ENCODE assay signal across 13 cellular contexts in the genomic region with DNA sequence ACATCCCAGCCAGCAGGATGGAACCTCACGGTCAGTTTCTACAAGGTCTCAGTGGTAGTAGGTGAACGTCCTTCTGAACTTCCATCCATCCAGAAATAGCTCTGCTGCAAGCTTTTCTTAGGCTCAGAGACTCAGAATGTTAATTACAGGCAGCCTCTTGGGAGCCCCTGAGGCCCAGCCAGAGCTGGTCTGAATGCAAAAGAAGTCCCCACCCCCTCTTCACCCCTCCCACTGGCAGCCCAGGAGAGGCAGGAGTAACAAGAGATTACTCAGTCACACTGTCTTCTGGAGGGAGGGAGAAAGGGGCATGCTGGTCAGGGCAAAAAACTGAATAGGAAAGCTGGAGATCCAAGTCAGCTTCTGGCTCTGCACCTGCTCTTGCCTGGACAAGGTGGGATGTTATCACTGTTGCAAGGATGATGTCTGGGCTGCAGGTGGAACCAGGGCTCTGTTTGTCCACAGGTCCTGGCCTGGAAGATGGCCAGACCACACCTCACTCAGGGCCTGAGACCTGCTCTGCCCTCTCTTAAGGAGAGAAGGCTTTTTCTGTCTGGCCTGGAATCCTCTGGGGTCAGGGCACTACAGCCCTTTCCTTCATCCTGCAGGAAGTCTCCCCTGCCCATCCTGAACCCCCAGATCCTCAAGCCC. TPM values are rescaled to one million over a fixed set of nuclear protein-coding genes. Genes with fewer than 3 reads are reported as not detected.
A peak's percentile ranks its signal among the peaks of the same experiment; 100 is the strongest.
DNase-seq lines count a peak whose midpoint lies in the region; ATAC-seq and TF ChIP-seq lines count a peak whose summit lies in the region.
"Had no signal": no experiment of that assay in that cellular context is flagged by ENCODE, and none has a peak within 500 bp of the region (broad histone marks: within the 10 kb centered on the region; RNA-seq: fewer than 3 reads in every experiment).

No MANE protein-coding gene starts in this region.

- TF ChIP-seq CTCF in HCT116 (IDR thresholded peaks at IDR 0.05 in 2 of 3, conservative IDR thresholded peaks at IDR 0.05 in 1 of 3; ENCODE audit: borderline replicate concordance in 1 of 3, insufficient read depth in 1 of 3, low read depth in 2 of 3, low read length in 2 of 3) = no peak
- TF ChIP-seq CTCF in omental fat pad (IDR thresholded peaks at IDR 0.05) = no peak

- no peak for TF ChIP-seq RAD21 in HCT116 (IDR thresholded peaks at IDR 0.05; ENCODE audit: low read depth)

- H3K9me3 Mint-ChIP-seq in activated CD4-positive, alpha-beta memory T cell treated with anti-CD3 and anti-CD28 coated beads for 36 hours = no peaks in the 10 kb centered on the region
- H3K9me3 Mint-ChIP-seq: CD14-positive monocyte had no signal

- H3K9ac ChIP-seq in HCT116 (ENCODE audit: low read length) = no peak overlapping the region

- CTCF ChIA-PET in HCT116 (lab: Charles Lee) = no interaction called here
- CTCF ChIA-PET in activated CD4-positive, alpha-beta memory T cell treated with anti-CD3 and anti-CD28 coated beads for 36 hours (lab: Charles Lee) = interaction anchor here (0.8 to 1.3 kb wide), 2 partner anchors 47 to 78 kb away, joined by 3 read pairs; no protein-coding TSS in a partner anchor

- no peaks in the 10 kb centered on the region for H3K9me2 ChIP-seq in HCT116 (ENCODE audit: insufficient read depth)

- H3K27me3 Mint-ChIP-seq in activated CD4-positive, alpha-beta memory T cell treated with anti-CD3 and anti-CD28 coated beads for 36 hours = no peaks in the 10 kb centered on the region

- H3K4me1 ChIP-seq in HCT116 (ENCODE audit: control insufficient read depth in 1 of 2, insufficient read depth in 2 of 2, low read length in 2 of 2) = peaks cover 3 to 5% of the 10 kb centered on the region in 2 experiments; a peak in 2 of 4 replicates

- DNase-seq in AG20443 (ENCODE audit: low spot score) = peak; percentile 44
- DNase-seq in HCT116 (ENCODE audit: low read depth, low spot score) = no peak
- DNase-seq in SK-N-DZ (ENCODE audit: low spot score) = peak; percentile 63
- peak; percentile 83 for DNase-seq in iPS-NIHi7 (ENCODE audit: extremely low spot score)
- no peak for DNase-seq in omental fat pad (ENCODE audit: low spot score)
- DNase-seq in central memory CD4-positive, alpha-beta T cell = no peak
- DNase-seq in activated CD4-positive, alpha-beta memory T cell treated with anti-CD3 and anti-CD28 coated beads for 36 hours = no peak
- DNase-seq: NCI-H774, T-helper 9 cell had no signal

- H3K36me3 ChIP-seq in HCT116 (ENCODE audit: control insufficient read depth in 1 of 2, insufficient read depth in 2 of 2, low read length in 2 of 2) = no peaks in the 10 kb centered on the region

- no peak overlapping the region for H3K4me2 ChIP-seq in HCT116 (ENCODE audit: low read length)

- ATAC-seq in HCT116 (peak; percentile 42; the same call in 1 of the 2 replicates), omental fat pad (ENCODE audit: low FRiP score) (no peak), HG03565 (IDR thresholded peaks at IDR 0.05; ENCODE audit: unreplicated experiment) (no peak)

- no peak overlapping the region for H3K27ac ChIP-seq in HCT116 (ENCODE audit: low read depth, low read length)

- no peaks in the 10 kb centered on the region for H3K36me3 Mint-ChIP-seq in activated CD4-positive, alpha-beta memory T cell treated with anti-CD3 and anti-CD28 coated beads for 36 hours
- H3K36me3 Mint-ChIP-seq: CD14-positive monocyte had no signal

- H3K9me3 ChIP-seq in HCT116 (ENCODE audit: control insufficient read depth in 1 of 2, insufficient read depth in 1 of 2, low read depth in 1 of 2, low read length in 2 of 2) = no peaks in the 10 kb centered on the region

- H3K4me1 Mint-ChIP-seq in activated CD4-positive, alpha-beta memory T cell treated with anti-CD3 and anti-CD28 coated beads for 36 hours (ENCODE audit: low read depth) = no peaks in the 10 kb centered on the region

- H2AFZ ChIP-seq in HCT116 (ENCODE audit: low read depth, low read length, poor library complexity, severe bottlenecking) = no peak overlapping the region

- POLR2A ChIA-PET in HCT116 (lab: Charles Lee) = no interaction called here
- POLR2A ChIA-PET in activated CD4-positive, alpha-beta memory T cell treated with anti-CD3 and anti-CD28 coated beads for 36 hours (lab: Charles Lee) = no interaction called here

- no TSS peak for BruUV-seq in HCT116 (replicated peaks; lab: Mats Ljungman, UMichigan)

- intact Hi-C loops in HCT116 (cut with micrococcal nuclease) = no loop called here
- intact Hi-C loops in activated CD4-positive, alpha-beta memory T cell treated with anti-CD3 and anti-CD28 coated beads for 36 hours (cut with micrococcal nuclease) = no loop called here

- TF ChIP-seq POLR2A in HCT116 (IDR thresholded peaks at IDR 0.05; ENCODE audit: borderline replicate concordance, extremely low read depth, insufficient read depth, insufficient read length) = no peak

- RAD21 ChIA-PET in HCT116 (lab: Charles Lee; ENCODE audit: low non-redundant PET in 1 of 2, low total read pairs in 2 of 2, uncharacterized antibody in 2 of 2, unreplicated experiment in 2 of 2) = no interaction called here

- H3K4me3 ChIP-seq in HCT116 (replicated peaks in 1 of 2; ENCODE audit: low read depth in 1 of 2, low read length in 2 of 2) = no peak overlapping the region

- H3K27ac Mint-ChIP-seq in activated CD4-positive, alpha-beta memory T cell treated with anti-CD3 and anti-CD28 coated beads for 36 hours = no peak overlapping the region

- no peak overlapping the region for H3K4me3 Mint-ChIP-seq in activated CD4-positive, alpha-beta memory T cell treated with anti-CD3 and anti-CD28 coated beads for 36 hours
- H3K4me3 Mint-ChIP-seq: CD14-positive monocyte had no signal

- no peaks in the 10 kb centered on the region for H4K20me1 ChIP-seq in HCT116 (ENCODE audit: insufficient read depth)

- no peaks in the 10 kb centered on the region for H3K79me2 ChIP-seq in HCT116 (ENCODE audit: insufficient read depth, low read length)

- H3K27me3 ChIP-seq in HCT116 (ENCODE audit: insufficient read depth, low read length) = no peaks in the 10 kb centered on the region

TF ChIP-seq in HCT116, 20 proteins besides CTCF, POLR2A, EP300 and RAD21:
- TF ChIP-seq JUND (IDR thresholded peaks at IDR 0.05) (no peak), POLR2AphosphoS5 (IDR thresholded peaks at IDR 0.05; ENCODE audit: low read depth, low read length) (no peak), FOSL1 (IDR thresholded peaks at IDR 0.05; ENCODE audit: low read depth) (no peak), CBX3 (IDR thresholded peaks at IDR 0.05; ENCODE audit: low read depth) (no peak)
- TF ChIP-seq, protein P1, sequence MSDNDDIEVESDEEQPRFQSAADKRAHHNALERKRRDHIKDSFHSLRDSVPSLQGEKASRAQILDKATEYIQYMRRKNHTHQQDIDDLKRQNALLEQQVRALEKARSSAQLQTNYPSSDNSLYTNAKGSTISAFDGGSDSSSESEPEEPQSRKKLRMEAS (IDR thresholded peaks at IDR 0.05) = no peak

RNA-seq across cellular contexts. Expression of gene ENHO, which starts 9.1 kb away (rescaled TPM):
- total RNA-seq in HCT116 (2021; ENCODE audit: unreplicated experiment) = 6.1 TPM
- 2.8 and 4.4 TPM in 2 replicates for polyA plus RNA-seq in HCT116 (2012)
- 50.2 and 61.0 TPM in 2 replicates for polyA plus RNA-seq in SK-N-DZ (2014; cell fraction: cytosol; rRNA removed)
- 21.5 and 35.3 TPM in 2 replicates for polyA plus RNA-seq in SK-N-DZ (2014; cell fraction: nucleus; rRNA removed)
- not detected for total RNA-seq in omental fat pad
- under 1 TPM; 0.26 to 0.36 TPM for total RNA-seq in activated CD4-positive, alpha-beta memory T cell treated with anti-CD3 and anti-CD28 coated beads for 36 hours
- total RNA-seq: fibroblast of villous mesenchyme, lung microvascular endothelial cell had no signal

RNA-seq across cellular contexts. Expression of gene DNAI1, which starts 55.1 kb away (rescaled TPM):
- total RNA-seq in HCT116 (2021; ENCODE audit: unreplicated experiment) (1.1 TPM), omental fat pad (not detected)
- polyA plus RNA-seq in HCT116 (2012) = 0.90 and 1.2 TPM in 2 replicates
- 1.3 and 1.6 TPM in 2 replicates for polyA plus RNA-seq in SK-N-DZ (2014; cell fraction: cytosol; rRNA removed)
- 12.6 and 21.7 TPM in 2 replicates for polyA plus RNA-seq in SK-N-DZ (2014; cell fraction: nucleus; rRNA removed)
- total RNA-seq in activated CD4-positive, alpha-beta memory T cell treated with anti-CD3 and anti-CD28 coated beads for 36 hours = under 1 TPM; 0.19 to 0.69 TPM
- total RNA-seq: lung microvascular endothelial cell had no signal
- polyA plus RNA-seq: CD14-positive monocyte had no signal

RNA-seq across cellular contexts. Expression of gene FAM219A, which starts 55.3 kb away (rescaled TPM):
- total RNA-seq in HCT116 (2021; ENCODE audit: unreplicated experiment) = 13.4 TPM
- polyA plus RNA-seq in HCT116 (2012) = 8.1 and 9.3 TPM in 2 replicates
- polyA plus RNA-seq in SK-N-DZ (2014; cell fraction: cytosol; rRNA removed) = 29.1 and 34.2 TPM in 2 replicates
- 27.9 and 30.5 TPM in 2 replicates for polyA plus RNA-seq in SK-N-DZ (2014; cell fraction: nucleus; rRNA removed)
- total RNA-seq in omental fat pad = 10 to 100 TPM in 3 of 4 donors, 1 to 10 TPM in 1; 6.7 to 16.4 (median 13.6) TPM
- 10 to 100 TPM; 13.3 to 13.8 TPM for total RNA-seq in activated CD4-positive, alpha-beta memory T cell treated with anti-CD3 and anti-CD28 coated beads for 36 hours

Comparison
In these comparisons a context has a peak if more than half of its experiments do, and no peak if none do; other contexts are left out.
1. DNase-seq: peak in AG20443 (single experiment), SK-N-DZ (single experiment) and iPS-NIHi7 (single experiment); none in HCT116 (single experiment), omental fat pad (single experiment), central memory CD4-positive, alpha-beta T cell (single experiment) and activated CD4-positive, alpha-beta memory T cell treated with anti-CD3 and anti-CD28 coated beads for 36 hours (single experiment).